ENCODE assay signal across 8 cellular contexts in the genomic region with DNA sequence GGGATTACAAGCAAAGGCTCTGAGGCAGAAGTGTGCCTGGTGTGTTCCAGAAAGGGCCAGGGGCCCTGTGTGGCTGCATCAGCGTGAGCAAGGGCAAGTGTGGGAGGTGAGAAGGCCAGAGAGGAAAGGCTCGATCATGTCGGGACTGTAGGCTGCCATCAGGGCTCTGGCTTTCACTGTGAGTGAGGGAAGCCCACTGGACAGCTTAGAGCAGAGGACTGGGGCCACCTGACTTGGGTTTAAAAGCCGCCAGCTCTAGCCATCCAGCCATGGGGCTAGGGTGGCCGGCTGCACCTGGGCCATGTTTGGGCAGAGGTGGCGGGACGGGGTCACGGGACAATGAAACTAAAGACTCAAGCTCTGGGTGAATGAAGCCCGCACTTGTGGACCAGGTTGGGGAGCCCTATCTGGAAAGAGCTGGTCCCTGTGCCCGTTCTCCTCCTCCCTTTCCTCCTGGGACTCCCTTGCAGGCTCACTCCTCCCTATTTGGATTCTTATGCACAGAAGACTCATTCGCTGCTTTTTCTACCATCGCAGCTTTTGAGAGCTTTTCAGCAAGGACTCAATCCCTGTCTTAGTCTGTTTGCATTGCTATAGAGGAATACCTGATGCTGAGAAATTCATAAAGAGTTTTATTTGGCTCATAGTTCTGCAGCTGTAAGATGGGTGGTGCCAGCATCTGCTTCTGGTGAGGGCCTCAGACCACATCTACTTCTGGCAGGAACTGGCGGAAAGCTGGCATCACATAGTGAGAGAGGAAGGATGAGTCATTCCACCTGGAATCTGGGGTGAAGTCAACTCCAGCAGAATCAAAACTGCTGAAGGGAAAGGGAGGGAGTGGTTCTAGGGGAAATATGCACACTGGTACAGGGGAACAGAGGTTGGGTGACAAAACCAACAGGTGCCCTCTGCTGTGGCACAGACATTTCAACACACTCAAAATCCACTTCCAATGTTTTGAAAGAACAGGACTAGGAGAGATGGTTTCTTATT. TPM values are rescaled to one million over a fixed set of nuclear protein-coding genes. Genes with fewer than 3 reads are reported as not detected.
A peak's percentile ranks its signal among the peaks of the same experiment; 100 is the strongest.
DNase-seq lines count a peak whose midpoint lies in the region; ATAC-seq and TF ChIP-seq lines count a peak whose summit lies in the region.
"Had no signal": no experiment of that assay in that cellular context is flagged by ENCODE, and none has a peak within 500 bp of the region (broad histone marks: within the 10 kb centered on the region; RNA-seq: fewer than 3 reads in every experiment).

No MANE protein-coding gene starts in this region.

- DNase-seq in AG10803 (ENCODE audit: low read depth) (peak; percentile 77), NCI-H226 (peak; percentile 88), fibroblast of villous mesenchyme (ENCODE audit: low read depth) (peak; percentile 39), NCI-H1436 treated with DMSO at 0.1 percent for 48 hours (lab: John Stamatoyannopoulos, UW) (no peak)
- DNase-seq in activated naive CD4-positive, alpha-beta T cell treated with anti-CD3 and anti-CD28 coated beads, Interleukin-2, amount 50 U/mL, for 16 hours = no peak
- DNase-seq: NCI-H1105 had no signal

- no peak for ATAC-seq in HG02798 (IDR thresholded peaks at IDR 0.05; ENCODE audit: poor library complexity, unreplicated experiment)

- TF ChIP-seq CTCF in AG10803 (conservative IDR thresholded peaks at IDR 0.05; ENCODE audit: low read length) (no peak), fibroblast of villous mesenchyme (IDR thresholded peaks at IDR 0.05; ENCODE audit: insufficient read depth, low read depth, low read length) (no peak)

- H3K4me3 ChIP-seq in AG10803 (ENCODE audit: low read length) = no peak overlapping the region
- H3K4me3 ChIP-seq in fibroblast of villous mesenchyme (ENCODE audit: low read depth, low read length) = no peak overlapping the region

RNA-seq across cellular contexts. Expression of a gene that starts 15.3 kb away (rescaled TPM):
- not detected in 2 replicates for total RNA-seq in fibroblast of villous mesenchyme
- total RNA-seq: mononuclear cell had no signal

RNA-seq across cellular contexts. Expression of a gene that starts 18.8 kb away (rescaled TPM):
- not detected in 2 replicates for total RNA-seq in fibroblast of villous mesenchyme
- total RNA-seq: mononuclear cell had no signal

RNA-seq across cellular contexts. Expression of a gene that starts 49.6 kb away (rescaled TPM):
- not detected in 2 replicates for total RNA-seq in fibroblast of villous mesenchyme
- total RNA-seq: mononuclear cell had no signal

RNA-seq across cellular contexts. Expression of a gene that starts 56.3 kb away (rescaled TPM):
- 13.0 and 19.3 TPM in 2 replicates for total RNA-seq in fibroblast of villous mesenchyme

RNA-seq across cellular contexts. Expression of a gene that starts 57.1 kb away (rescaled TPM):
- total RNA-seq in fibroblast of villous mesenchyme = 95.7 and 128 TPM in 2 replicates

Comparison
In these comparisons a context has a peak if more than half of its experiments do, and no peak if none do; other contexts are left out.
1. DNase-seq: peak in AG10803 (single experiment), NCI-H226 (single experiment) and fibroblast of villous mesenchyme (single experiment); none in activated naive CD4-positive, alpha-beta T cell treated with anti-CD3 and anti-CD28 coated beads, Interleukin-2, amount 50 U/mL, for 16 hours (single experiment) and NCI-H1436 treated with DMSO at 0.1 percent for 48 hours (single experiment).